ENCODE assay signal across 8 cellular contexts in the genomic region with DNA sequence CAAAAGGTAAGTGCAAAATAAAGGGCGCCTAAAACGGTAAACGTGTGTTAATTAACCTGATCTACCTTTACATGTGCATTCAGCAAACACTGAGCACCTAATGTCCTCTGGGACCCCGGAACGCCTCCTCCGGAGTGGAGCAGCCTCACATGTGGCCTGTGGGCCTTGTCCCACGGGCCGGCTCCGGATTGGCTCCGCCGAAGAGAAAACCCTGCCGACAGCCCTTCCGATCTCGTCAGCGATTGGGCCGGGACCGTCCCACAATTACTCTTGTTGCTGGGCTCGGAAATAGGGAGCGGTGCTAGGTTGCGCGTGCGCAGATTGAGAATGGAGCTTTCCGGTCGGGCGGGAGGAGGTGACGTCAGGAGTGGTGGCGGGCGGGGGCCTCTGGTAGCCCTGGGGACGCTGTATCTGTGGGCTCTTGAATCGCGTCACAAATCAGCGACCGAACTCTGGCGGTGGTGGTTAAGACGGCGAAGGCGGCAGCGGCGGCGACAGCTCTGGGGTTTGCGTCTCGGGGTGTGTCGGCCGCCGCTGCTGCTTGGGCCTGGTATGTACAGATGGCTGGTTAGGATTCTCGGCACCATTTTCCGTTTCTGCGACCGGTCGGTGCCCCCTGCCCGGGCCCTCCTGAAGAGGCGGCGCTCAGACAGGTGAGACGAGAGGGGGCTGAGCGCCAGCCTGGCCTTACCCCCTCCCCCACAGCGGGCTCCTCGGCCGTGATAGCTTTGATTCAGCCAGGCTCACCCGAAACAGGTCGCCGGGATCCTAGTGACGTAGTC. TPM values are rescaled to one million over a fixed set of nuclear protein-coding genes. Genes with fewer than 3 reads are reported as not detected.
DNase-seq lines count a peak whose midpoint lies in the region; ATAC-seq and TF ChIP-seq lines count a peak whose summit lies in the region.

SENP2 (plus strand) TSS at position 434 of the 782 bp plus-strand sequence; CDS start at position 553, 119 bp downstream.

- H3K9me3 Mint-ChIP-seq in neural progenitor cell = no peaks in the 10 kb centered on the region

- peak within 1 kb of the TSS; percentile 92 for H3K9ac ChIP-seq in neural progenitor cell

- H3K4me3 Mint-ChIP-seq in neural progenitor cell = peak within 1 kb of the TSS; percentile 91

- in situ Hi-C loops in SK-MEL-5 (cut with HindIII; ENCODE audit: low pct_unique_long_range_greater_than_20kb, low sequenced_read_pairs) = no loop called here

- no peaks in the 10 kb centered on the region for H3K36me3 Mint-ChIP-seq in neural progenitor cell

- POLR2A ChIA-PET in HEK293T (lab: Yijun Ruan, JAX) = interaction anchor here (0.8 to 2.1 kb wide), 12 partner anchors 10 to 142 kb away, joined by 3 to 17 read pairs (median 4); partner anchors contain the start of genes LIPH and TMEM41A

- H3K27me3 Mint-ChIP-seq in neural progenitor cell (ENCODE audit: insufficient read depth, low read depth) = peaks cover 4% of the 10 kb centered on the region

- TF ChIP-seq CTCF in foreskin keratinocyte (conservative IDR thresholded peaks at IDR 0.05) = no peak
- TF ChIP-seq CTCF in neural progenitor cell (IDR thresholded peaks at IDR 0.05) = no peak

- H3K4me1 Mint-ChIP-seq in neural progenitor cell = peaks cover 23% of the 10 kb centered on the region

- H3K36me3 ChIP-seq in neural progenitor cell = no peaks in the 10 kb centered on the region

- ATAC-seq in foreskin keratinocyte = peak; percentile 96

- peaks cover 55% of the 10 kb centered on the region for H3F3A ChIP-seq in neural progenitor cell (ENCODE audit: low read depth)

- peak within 1 kb of the TSS; percentile 95 for H3K4me2 ChIP-seq in neural progenitor cell

- H3K27me3 ChIP-seq in foreskin keratinocyte (no peaks in the 10 kb centered on the region), neural progenitor cell (no peaks in the 10 kb centered on the region)

- CTCF ChIA-PET in HEK293T (lab: Yijun Ruan, JAX) = interaction anchor here (0.9 to 1.7 kb wide), 2 partner anchors 11 to 27 kb away, joined by 3 to 7 read pairs; no protein-coding TSS in a partner anchor

- H3K27ac Mint-ChIP-seq in neural progenitor cell = peak within 1 kb of the TSS; percentile 87

- H2AFZ ChIP-seq in neural progenitor cell (replicated peaks) = peak within 1 kb of the TSS; percentile 89

- H3K9me3 ChIP-seq in neural progenitor cell (ENCODE audit: low read depth) = no peaks in the 10 kb centered on the region

- H3K27ac ChIP-seq in foreskin keratinocyte = peak within 1 kb of the TSS; percentile 79
- H3K27ac ChIP-seq in neural progenitor cell = peak within 1 kb of the TSS; percentile 92

- peaks cover 3% of the 10 kb centered on the region for H3K4me1 ChIP-seq in foreskin keratinocyte
- peaks cover 18% of the 10 kb centered on the region for H3K4me1 ChIP-seq in neural progenitor cell

- DNase-seq in GF-D8 (lab: John Stamatoyannopoulos, UW) (peak; percentile 96), HEK293T (ENCODE audit: extremely low spot score) (peak; percentile 89), MV-4-11 (lab: John Stamatoyannopoulos, UW) (peak; percentile 99), SK-MEL-5 (ENCODE audit: low read depth, low spot score) (peak; percentile 100), foreskin keratinocyte (peak; percentile 94 to 97), neural progenitor cell (ENCODE audit: low spot score) (peak; percentile 100), stromal cell of bone marrow (ENCODE audit: low read depth) (peak; percentile 98)
- peak; percentile 99 for DNase-seq in activated naive CD4-positive, alpha-beta T cell treated with Interleukin-2 at 50 U/mL for 16 hours

- H4K20me1 ChIP-seq in neural progenitor cell (ENCODE audit: low read depth) = peaks cover 9% of the 10 kb centered on the region

- H3K79me2 ChIP-seq in neural progenitor cell (ENCODE audit: low read depth) = peaks cover 70% of the 10 kb centered on the region

- H3K4me3 ChIP-seq in neural progenitor cell = peak within 1 kb of the TSS; percentile 95

TF ChIP-seq in HEK293T, 16 proteins besides CTCF, POLR2A, EP300 and RAD21:
- TF ChIP-seq PKNOX1 (IDR thresholded peaks at IDR 0.05) (peak; percentile 14; the same call in 1 of the 2 replicates), L3MBTL2 (conservative IDR thresholded peaks at IDR 0.05) (peak; percentile 75; the same call in 1 of the 2 replicates), FOXM1 (IDR thresholded peaks at IDR 0.05; ENCODE audit: borderline replicate concordance) (no peak)

RNA-seq across cellular contexts. Expression of gene SENP2, which starts in this region (rescaled TPM):
- 36.2 and 37.5 TPM in 2 replicates for total RNA-seq in SK-MEL-5 (2014; rRNA removed; shearing (Covaris generic))
- polyA plus RNA-seq in SK-MEL-5 (2015; cell fraction: cytosol; rRNA removed) = 28.0 and 40.3 TPM in 2 replicates
- 30.3 and 31.7 TPM in 2 replicates for polyA plus RNA-seq in SK-MEL-5 (2015; cell fraction: nucleus; rRNA removed)
- total RNA-seq in foreskin keratinocyte (30.7 and 33.4 TPM in 2 replicates), neural progenitor cell (ENCODE audit: low replicate concordance) (46.5 and 48.4 TPM in 2 replicates)
- polyA plus RNA-seq in foreskin keratinocyte = 7.4 and 9.0 TPM in 2 replicates

Comparison
In these comparisons a context has a peak if more than half of its experiments do, and no peak if none do; other contexts are left out.
1. Peak in every context shown above with its lines: DNase-seq, ATAC-seq, H3K4me3 ChIP-seq and H3K27ac ChIP-seq.